ENCODE assay signal across 21 cellular contexts in the genomic region with DNA sequence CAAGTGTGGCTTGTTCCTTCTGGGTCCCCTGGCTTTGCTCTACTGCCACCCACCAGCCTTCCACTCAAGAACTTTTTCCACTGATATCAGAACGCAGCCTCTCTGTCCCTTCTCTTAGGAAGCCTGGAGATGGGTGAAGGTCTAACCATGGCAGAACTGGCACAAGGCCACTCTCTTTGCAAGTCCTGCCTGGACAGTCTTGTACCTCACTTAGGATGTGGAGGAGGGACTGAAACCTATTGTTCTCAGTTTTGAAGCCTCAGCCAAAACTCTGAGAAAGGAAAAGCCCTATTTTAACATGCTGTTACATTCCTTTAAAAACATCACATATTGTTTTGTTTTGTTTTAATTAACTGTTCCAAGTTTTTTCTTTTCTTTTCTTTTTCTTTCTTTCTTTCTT.
"Had no signal": no experiment of that assay in that cellular context is flagged by ENCODE, and none has a peak within 500 bp of the region (broad histone marks: within the 10 kb centered on the region; RNA-seq: fewer than 3 reads in every experiment).

No MANE protein-coding gene starts in this region.

- H3K4me3 ChIP-seq: lung, mucosa of descending colon, ovary, right atrium auricular region, right lobe of liver, smooth muscle cell, tibial nerve, vagina had no signal

- H3K9me3 ChIP-seq: mucosa of descending colon, ovary, right atrium auricular region, right lobe of liver, tibial nerve, vagina had no signal

- H3K4me1 ChIP-seq: right lobe of liver had no signal

- ATAC-seq: left lobe of liver; mucosa of descending colon; naive thymus-derived CD4-positive, alpha-beta T cell; natural killer cell treated with Interleukin-12 subunit alpha and Interleukin-12 subunit beta and Interleukin-15 and Interleukin-18, amount 100 ng/mL, for 72 hours; stimulated activated memory B cell treated with anti-CD40 and anti-IgM and Interleukin-4, amounts not matched to agents 10 μg/mL and 1 μg/mL and 100 μg/mL, for 72 hours; stimulated activated naive CD8-positive, alpha-beta T cell treated with anti-CD3 and anti-CD28 coated beads, Interleukin-15, amount 100 ng/mL, for 72 hours had no signal

- H3K36me3 ChIP-seq: ovary, right atrium auricular region, right lobe of liver, tibial nerve, vagina had no signal

- H3K27ac ChIP-seq: ovary, right atrium auricular region, right lobe of liver, tibial nerve, vagina had no signal

- H3K4me2 ChIP-seq: smooth muscle cell had no signal

- H3K27me3 ChIP-seq: ovary, right atrium auricular region, right lobe of liver, tibial nerve, vagina had no signal

- DNase-seq: islet precursor cell; midbrain; mucosa of descending colon; naive thymus-derived CD4-positive, alpha-beta T cell; ovary; right lobe of liver; stimulated activated CD4-positive, alpha-beta T cell treated with anti-CD3 and anti-CD28 coated beads, Interleukin-1b, Interleukin-23, amount 100 ng/mL, for 48 hours; stimulated activated CD4-positive, alpha-beta T cell treated with anti-CD3 and anti-CD28 coated beads, Interleukin-2, amount 100 ng/mL, for 48 hours; stimulated activated CD4-positive, alpha-beta T cell treated with anti-CD3 and anti-CD28 coated beads, Interleukin-4, amount 100 ng/mL, for 4 hours; stimulated activated CD8-positive, alpha-beta memory T cell treated with anti-CD3 and anti-CD28 coated beads, Interleukin-4, amount 100 ng/mL, for 48 hours; stimulated activated naive CD4-positive, alpha-beta T cell treated with Interleukin-2 at 50 U/mL for 16 hours; stimulated activated naive CD8-positive, alpha-beta T cell treated with anti-CD3 and anti-CD28 coated beads, Interleukin-15, amount 100 ng/mL, for 72 hours; substantia nigra had no signal
